ENCODE assay signal across 15 cellular contexts in genomic region chr6:80886475-80886874, GRCh38.
"Had no signal": no experiment of that assay in that cellular context is flagged by ENCODE, and none has a peak within 500 bp of the region (broad histone marks: within the 10 kb centered on the region; RNA-seq: fewer than 3 reads in every experiment).

No MANE protein-coding gene starts in this region.

- DNase-seq: activated CD4-positive, alpha-beta T cell treated with anti-CD3 and anti-CD28 coated beads for 1 hour; activated CD4-positive, alpha-beta T cell treated with anti-CD3 and anti-CD28 coated beads, Interleukin-2, amount 50 U/mL, for 48 hours; activated CD8-positive, alpha-beta memory T cell treated with anti-CD3 and anti-CD28 coated beads, Interleukin-2, amount 10 ng/mL, durations not matched to agents 7 days and 5 days; activated effector memory CD4-positive, alpha-beta T cell treated with anti-CD3 and anti-CD28 coated beads, Interleukin-2, amount 50 U/mL, for 16 hours; activated T-cell treated with anti-CD3 and anti-CD28 coated beads, Interleukin-2, amount 50 U/mL, for 4 hours; amniotic stem cell; erythroblast; hypothalamus; left colon; midbrain; ovary; sigmoid colon; stimulated activated CD4-positive, alpha-beta T cell treated with anti-CD3 and anti-CD28 coated beads, Interleukin-2, amount 100 ng/mL, for 24 hours; stimulated activated naive CD8-positive, alpha-beta T cell treated with anti-CD3 and anti-CD28 coated beads, Interleukin-15, Interleukin-2, amounts not matched to agents 100 U/mL and 50 U/mL, for 24 hours had no signal

- ATAC-seq: activated CD8-positive, alpha-beta memory T cell treated with anti-CD3 and anti-CD28 coated beads, Interleukin-2, amount 10 ng/mL, durations not matched to agents 7 days and 5 days; activated naive CD4-positive, alpha-beta T cell treated with anti-CD3 and anti-CD28 coated beads, Interleukin-2, amount 50 U/mL, for 72 hours; activated T-cell treated with anti-CD3 and anti-CD28 coated beads, Interleukin-2, amount 50 U/mL, for 4 hours; left colon; stimulated activated naive CD8-positive, alpha-beta T cell treated with anti-CD3 and anti-CD28 coated beads, Interleukin-15, Interleukin-2, amounts not matched to agents 100 U/mL and 50 U/mL, for 24 hours had no signal
